Comparison of ENCODE assay signal across 16 cellular contexts in the genomic region with DNA sequence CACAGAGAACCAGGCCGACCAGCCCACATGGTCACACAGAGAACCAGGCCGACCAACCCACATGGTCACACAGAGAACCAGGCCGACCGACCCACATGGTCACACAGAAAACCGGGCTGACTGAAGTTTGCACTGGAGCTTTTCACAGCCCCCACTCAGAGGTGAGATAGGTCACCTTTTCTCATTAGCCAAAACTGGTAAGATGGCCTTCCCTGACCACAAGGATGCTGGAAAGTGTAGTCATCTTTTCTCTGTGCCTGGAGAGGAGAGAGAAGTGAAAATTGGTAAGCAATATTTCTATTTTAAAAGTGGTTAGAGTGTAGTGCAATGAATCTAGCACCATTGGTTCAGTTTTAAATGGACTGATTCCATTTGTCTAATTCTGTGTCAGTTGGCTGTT.
"Had no signal": no experiment of that assay in that cellular context is flagged by ENCODE, and none has a peak within 500 bp of the region (broad histone marks: within the 10 kb centered on the region; RNA-seq: fewer than 3 reads in every experiment).

No MANE protein-coding gene starts in this region.

- H3K9me3 Mint-ChIP-seq: activated naive CD4-positive, alpha-beta T cell treated with anti-CD3 and anti-CD28 coated beads for 36 hours; activated T-cell treated with anti-CD3 and anti-CD28 coated beads, Interleukin-2, amount 50 U/mL, for 4 hours; central memory CD8-positive, alpha-beta T cell; nephron; type B pancreatic cell had no signal

- H3K4me1 Mint-ChIP-seq: central memory CD8-positive, alpha-beta T cell; T-helper 17 cell had no signal

- H3K4me3 Mint-ChIP-seq: activated naive CD4-positive, alpha-beta T cell treated with anti-CD3 and anti-CD28 coated beads for 36 hours; activated T-cell treated with anti-CD3 and anti-CD28 coated beads, Interleukin-2, amount 50 U/mL, for 4 hours; central memory CD8-positive, alpha-beta T cell; T-helper 17 cell; type B pancreatic cell had no signal

- H3K27ac Mint-ChIP-seq: activated naive CD4-positive, alpha-beta T cell treated with anti-CD3 and anti-CD28 coated beads for 36 hours; progenitor cell of endocrine pancreas; T-helper 17 cell had no signal

- H3K36me3 ChIP-seq: brain microvascular endothelial cell had no signal

- H3K27ac ChIP-seq: brain microvascular endothelial cell, skin epidermis, VCaP had no signal

- H3K4me3 ChIP-seq: skin epidermis, testis had no signal

- ATAC-seq: activated T-cell treated with anti-CD3 and anti-CD28 coated beads, Interleukin-2, amount 50 U/mL, for 4 hours; T-helper 17 cell had no signal

- H3K27me3 Mint-ChIP-seq: progenitor cell of endocrine pancreas, type B pancreatic cell had no signal

- H3K9me3 ChIP-seq: testis had no signal

- H3K27me3 ChIP-seq: brain microvascular endothelial cell, testis had no signal

- DNase-seq: activated CD4-positive, alpha-beta T cell treated with anti-CD3 and anti-CD28 coated beads, Interleukin-2, amount 50 U/mL, for 1 hour; activated CD4-positive, CD25-positive, alpha-beta regulatory T cell treated with anti-CD3 and anti-CD28 coated beads, Interleukin-2, amount 50 U/mL, for 72 hours; activated CD8-positive, alpha-beta memory T cell treated with anti-CD3 and anti-CD28 coated beads, Interleukin-2, amount 50 U/mL, for 4 hours; activated naive CD4-positive, alpha-beta T cell treated with anti-CD3 and anti-CD28 coated beads for 36 hours; activated T-cell treated with anti-CD3 and anti-CD28 coated beads, Interleukin-2, amount 50 U/mL, for 4 hours; brain microvascular endothelial cell; cortex of kidney; kidney glomerular epithelial cell; T-helper 17 cell; testis had no signal
